ENCODE assay signal across 8 cellular contexts in the genomic region with DNA sequence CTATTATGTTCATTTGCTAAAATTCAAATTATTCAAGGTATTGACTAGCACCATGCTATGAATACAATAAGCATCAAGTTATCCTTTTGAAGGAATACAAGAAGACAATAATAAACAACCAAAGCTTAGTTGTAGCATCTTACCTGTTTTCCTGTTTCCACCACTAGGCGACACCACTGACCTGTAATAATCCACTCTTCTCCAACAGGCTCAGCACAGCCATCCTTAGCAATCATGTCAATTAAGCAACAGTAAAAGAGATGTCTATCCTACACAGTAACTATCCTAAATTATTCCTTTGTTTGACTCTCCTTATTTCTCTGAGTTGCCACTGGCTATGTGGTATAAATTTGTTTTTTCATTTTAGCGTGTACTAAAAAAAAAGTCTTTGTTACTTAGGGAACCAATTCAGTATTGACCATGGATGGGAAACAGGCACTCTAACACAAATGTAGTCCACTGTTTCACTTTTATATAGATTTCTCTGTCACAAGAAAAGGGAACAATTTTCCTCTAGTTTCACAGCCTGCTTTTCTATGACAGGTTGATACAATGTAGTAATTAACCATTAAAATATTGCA. TPM values are rescaled to one million over a fixed set of nuclear protein-coding genes. Genes with fewer than 3 reads are reported as not detected.
A peak's percentile ranks its signal among the peaks of the same experiment; 100 is the strongest.
DNase-seq lines count a peak whose midpoint lies in the region; ATAC-seq and TF ChIP-seq lines count a peak whose summit lies in the region.

No MANE protein-coding gene starts in this region.

- CTCF ChIA-PET in BJ (lab: Yijun Ruan, JAX), result interaction anchor here (0.6 to 9.9 kb wide), 25 partner anchors 8 to 353 kb away, joined by 3 to 159 read pairs (median 4); no protein-coding TSS in a partner anchor

- H3K4me3 ChIP-seq in BJ (ENCODE audit: low read depth, low read length) (no peak overlapping the region), astrocyte of the spinal cord (ENCODE audit: low read depth, low read length) (no peak overlapping the region)

- DNase-seq in BJ (ENCODE audit: low read depth) (no peak), NCI-H345 treated with DMSO at 0.1 percent for 48 hours (lab: John Stamatoyannopoulos, UW; ENCODE audit: unreplicated experiment) (peak; percentile 59), astrocyte of the spinal cord (ENCODE audit: low read depth, low spot score) (peak; percentile 69), iPS DF 4.7 (ENCODE audit: extremely low read depth, low spot score) (peak; percentile 28)
- DNase-seq in stimulated activated naive CD8-positive, alpha-beta T cell treated with anti-CD3 and anti-CD28 coated beads, Interleukin-15, Interleukin-2, amounts not matched to agents 100 U/mL and 50 U/mL, for 24 hours, result peak; percentile 21

- no peaks in the 10 kb centered on the region for H3K27me3 ChIP-seq in BJ (ENCODE audit: control insufficient read depth, insufficient read depth, low read length)

- ATAC-seq in GM18502 (IDR thresholded peaks at IDR 0.05; ENCODE audit: poor library complexity, unreplicated experiment) (peak; percentile 82), HG03097 (IDR thresholded peaks at IDR 0.05; ENCODE audit: low FRiP score, unreplicated experiment) (peak; percentile 79), HG03439 (IDR thresholded peaks at IDR 0.05; ENCODE audit: unreplicated experiment) (no peak)
- no peak for ATAC-seq in stimulated activated naive CD8-positive, alpha-beta T cell treated with anti-CD3 and anti-CD28 coated beads, Interleukin-15, Interleukin-2, amounts not matched to agents 100 U/mL and 50 U/mL, for 24 hours

- in situ Hi-C loops in astrocyte of the spinal cord (cut with HindIII; ENCODE audit: low sequenced_read_pairs), result no loop called here

- TF ChIP-seq CTCF in BJ (IDR thresholded peaks at IDR 0.05; ENCODE audit: insufficient read depth, low read depth, low read length), result peak; percentile 83
- peak; percentile 79 for TF ChIP-seq CTCF in astrocyte of the spinal cord (IDR thresholded peaks at IDR 0.05; ENCODE audit: low read depth, low read length)

- no peaks in the 10 kb centered on the region for H3K36me3 ChIP-seq in BJ (ENCODE audit: control insufficient read depth, insufficient read depth, low read length)

- POLR2A ChIA-PET in BJ (lab: Charles Lee), result no interaction called here

RNA-seq across cellular contexts. Expression of a gene that starts 46.2 kb away (rescaled TPM):
- not detected in 2 replicates for polyA plus RNA-seq in BJ (2011; rRNA removed)
- polyA minus RNA-seq in BJ (2011; rRNA and poly(A)+ RNA removed), result not detected in 2 replicates

Comparison
In these comparisons a context has a peak if more than half of its experiments do, and no peak if none do; other contexts are left out.
1. ATAC-seq: peak in GM18502 (single experiment) and HG03097 (single experiment); none in stimulated activated naive CD8-positive, alpha-beta T cell treated with anti-CD3 and anti-CD28 coated beads, Interleukin-15, Interleukin-2, amounts not matched to agents 100 U/mL and 50 U/mL, for 24 hours (single experiment) and HG03439 (single experiment).